26 cellular contexts compared by ENCODE assay signal in genomic region chr4:134753390-134753789, GRCh38.
"Had no signal": no experiment of that assay in that cellular context is flagged by ENCODE, and none has a peak within 500 bp of the region (broad histone marks: within the 10 kb centered on the region; RNA-seq: fewer than 3 reads in every experiment).

No MANE protein-coding gene starts in this region.

- H3K4me3 ChIP-seq: colonic mucosa, coronary artery, dorsolateral prefrontal cortex, esophagus muscularis mucosa, esophagus squamous epithelium, gastrocnemius medialis, gastroesophageal sphincter, heart left ventricle, heart right ventricle had no signal

- ATAC-seq: effector memory CD8-positive, alpha-beta T cell; esophagus mucosa; foreskin keratinocyte; gastrocnemius medialis; gastroesophageal sphincter; heart left ventricle; heart right ventricle had no signal

- H3K4me1 ChIP-seq: colonic mucosa, esophagus muscularis mucosa, esophagus squamous epithelium, foreskin keratinocyte, gastrocnemius medialis, gastroesophageal sphincter, heart left ventricle, heart right ventricle had no signal

- DNase-seq: colonic mucosa; cortex of kidney; dermis blood vessel endothelial cell; dorsolateral prefrontal cortex; effector CD4-positive, alpha-beta T cell; effector CD8-positive, alpha-beta T cell; effector memory CD4-positive, alpha-beta T cell; effector memory CD8-positive, alpha-beta T cell; endodermal cell; erythroblast; esophagus squamous epithelium; foreskin fibroblast; foreskin keratinocyte; foreskin melanocyte; gastrocnemius medialis; glutamatergic neuron; head of caudate nucleus; heart left ventricle; heart right ventricle had no signal

- H3K27ac ChIP-seq: colonic mucosa, coronary artery, dorsolateral prefrontal cortex, epithelial cell of prostate, esophagus muscularis mucosa, esophagus squamous epithelium, foreskin keratinocyte, gastrocnemius medialis, gastroesophageal sphincter, heart left ventricle, heart right ventricle had no signal

- FAIRE-seq: colon, endothelial cell of umbilical vein had no signal

- H3K36me3 ChIP-seq: colonic mucosa, esophagus muscularis mucosa, esophagus squamous epithelium, gastrocnemius medialis, gastroesophageal sphincter, heart left ventricle, heart right ventricle had no signal

- H3K9me3 ChIP-seq: colonic mucosa, esophagus muscularis mucosa, esophagus squamous epithelium, gastrocnemius medialis, gastroesophageal sphincter, heart left ventricle, heart right ventricle had no signal

- H3K27me3 ChIP-seq: colonic mucosa, dorsolateral prefrontal cortex, esophagus muscularis mucosa, esophagus squamous epithelium, foreskin keratinocyte, gastrocnemius medialis, gastroesophageal sphincter, heart left ventricle, heart right ventricle had no signal
